8 cellular contexts compared by ENCODE assay signal in genomic region chr6:163413345-163414116, GRCh38. TPM values are rescaled to one million over a fixed set of nuclear protein-coding genes. Genes with fewer than 3 reads are reported as not detected.
A peak's percentile ranks its signal among the peaks of the same experiment; 100 is the strongest.
DNase-seq lines count a peak whose midpoint lies in the region; TF ChIP-seq lines count a peak whose summit lies in the region.

No MANE protein-coding gene starts in this region.

- H3K27me3 ChIP-seq in iPS-20b (ENCODE audit: insufficient read depth, low read length), result peaks cover 8% of the 10 kb centered on the region; the same call in 1 of the 2 replicates
- no peaks in the 10 kb centered on the region for H3K27me3 ChIP-seq in skeletal muscle satellite cell (ENCODE audit: control insufficient read depth, insufficient read depth, low read length)

- peak; percentile 80 for DNase-seq in NCI-H1436 (lab: John Stamatoyannopoulos, UW)
- no peak for DNase-seq in NCI-H1436 treated with DMSO at 0.1 percent for 48 hours (lab: John Stamatoyannopoulos, UW)
- peak; percentile 83 for DNase-seq in HFFc6
- peak; percentile 88 for DNase-seq in NCI-H1092 (lab: John Stamatoyannopoulos, UW)
- DNase-seq in MCF 10A (ENCODE audit: unreplicated experiment), result peak; percentile 86

- peak overlapping the region; percentile 83; the same call in 1 of the 2 replicates for H3K9ac ChIP-seq in iPS-20b (ENCODE audit: low read depth, low read length)
- H3K9ac ChIP-seq in skeletal muscle satellite cell (ENCODE audit: low read depth, low read length), result peak overlapping the region; percentile 90

- H3K27me3 Mint-ChIP-seq in HFFc6 (ENCODE audit: insufficient read depth) (peaks cover 2% of the 10 kb centered on the region; the same call in 1 of the 2 replicates), MCF 10A (ENCODE audit: insufficient read depth, unreplicated experiment) (no peaks in the 10 kb centered on the region)

- intact Hi-C loops in MCF 10A (cut with micrococcal nuclease), result loop anchor here (1.0 kb wide), 1 partner anchor 59 kb away; no protein-coding TSS in a partner anchor

- POLR2A ChIA-PET in MCF 10A (lab: Yijun Ruan, JAX), result interaction anchor here (0.7 to 2.0 kb wide), 4 partner anchors 14 to 425 kb away, joined by 3 to 10 read pairs (median 4); no protein-coding TSS in a partner anchor

- H3K9me3 ChIP-seq in iPS-20b (ENCODE audit: insufficient read depth, low read depth, low read length) (no peaks in the 10 kb centered on the region), skeletal muscle satellite cell (replicated peaks; ENCODE audit: low read length) (no peaks in the 10 kb centered on the region)

- H3K27ac ChIP-seq in VCaP (peak overlapping the region; percentile 40; the same call in 1 of the 2 replicates), iPS-20b (ENCODE audit: low read length) (no peak overlapping the region)

- H3K4me2 ChIP-seq in skeletal muscle satellite cell (ENCODE audit: low read length), result peak overlapping the region; percentile 77

- H3K36me3 ChIP-seq in iPS-20b (ENCODE audit: insufficient read depth, low read depth, low read length), result no peaks in the 10 kb centered on the region
- no peaks in the 10 kb centered on the region for H3K36me3 ChIP-seq in skeletal muscle satellite cell (ENCODE audit: insufficient read depth, low read length)

- H3K27ac Mint-ChIP-seq in HFFc6 (peak overlapping the region; percentile 83), MCF 10A (ENCODE audit: low read depth, unreplicated experiment) (peak overlapping the region; percentile 75)

- H3K4me3 ChIP-seq in iPS-20b (ENCODE audit: low read length), result peak overlapping the region; percentile 74
- peak overlapping the region; percentile 68 for H3K4me3 ChIP-seq in skeletal muscle satellite cell (ENCODE audit: low read length)

- H3K36me3 Mint-ChIP-seq in HFFc6 (ENCODE audit: low read depth) (peaks cover 13% of the 10 kb centered on the region), MCF 10A (ENCODE audit: insufficient read depth, unreplicated experiment) (peaks cover 13% of the 10 kb centered on the region)

- CTCF ChIA-PET in MCF 10A (lab: Yijun Ruan, JAX), result no interaction called here

- H3K9me3 Mint-ChIP-seq in HFFc6 (no peaks in the 10 kb centered on the region), MCF 10A (ENCODE audit: unreplicated experiment) (no peaks in the 10 kb centered on the region)

- H3K4me3 Mint-ChIP-seq in HFFc6, result peak overlapping the region; percentile 89
- peak overlapping the region; percentile 78 for H3K4me3 Mint-ChIP-seq in MCF 10A (ENCODE audit: unreplicated experiment)

- BruUV-seq in MCF 10A (replicated peaks; lab: Mats Ljungman, UMichigan), result no TSS peak

- H3K4me1 ChIP-seq in iPS-20b (ENCODE audit: insufficient read depth, low read length), result peaks cover 11% of the 10 kb centered on the region
- H3K4me1 ChIP-seq in skeletal muscle satellite cell (ENCODE audit: control insufficient read depth, insufficient read depth, low read length), result peaks cover 7% of the 10 kb centered on the region

- peaks cover 25% of the 10 kb centered on the region for H3K4me1 Mint-ChIP-seq in HFFc6 (ENCODE audit: low read depth)
- H3K4me1 Mint-ChIP-seq in MCF 10A (ENCODE audit: insufficient read depth, unreplicated experiment), result peaks cover 4% of the 10 kb centered on the region

- TF ChIP-seq CTCF in HFFc6 (IDR thresholded peaks at IDR 0.05), result no peak
- no peak for TF ChIP-seq CTCF in VCaP (conservative IDR thresholded peaks at IDR 0.05)
- no peak for TF ChIP-seq CTCF in MCF 10A (IDR thresholded peaks at IDR 0.05; ENCODE audit: unreplicated experiment)

RNA-seq across cellular contexts. Expression of gene QKI, which starts 1.0 kb away (rescaled TPM):
- 10 to 100 TPM; 71.3 to 90.5 (median 85.1) TPM for total RNA-seq in HFFc6 (2021; fragmentation: NEBNext Ultra II Directional; extraction: Animal tissue kit (Norgen Biotek cat#: 25700))
- total RNA-seq in MCF 10A (2022), result 272 and 295 TPM in 2 replicates
- 130 and 137 TPM in 2 replicates for total RNA-seq in skeletal muscle satellite cell (2012; rRNA removed)
